Comparison of ENCODE assay signal across 1 cellular context in genomic region chr13:20566917-20567755, GRCh38.
A peak's percentile ranks its signal among the peaks of the same experiment; 100 is the strongest.
TF ChIP-seq lines count a peak whose summit lies in the region.

Gene IFT88, plus strand, starts transcription at chr13:20567157. Its CDS starts 7,229 bp downstream, at chr13:20574386.

TF ChIP-seq in SK-N-SH, 30 proteins besides CTCF, POLR2A, EP300 and RAD21 (continued from another document):
- TF ChIP-seq ZBTB33 (IDR thresholded peaks at IDR 0.05; ENCODE audit: borderline replicate concordance, low read depth) (no peak), GABPA (IDR thresholded peaks at IDR 0.05; ENCODE audit: low read depth) (peak; percentile 64), NFIC (IDR thresholded peaks at IDR 0.05; ENCODE audit: borderline replicate concordance) (peak; percentile 14; the same call in 1 of the 2 replicates), FOSL2 (IDR thresholded peaks at IDR 0.05; ENCODE audit: borderline replicate concordance, low read depth) (no peak), JUND (IDR thresholded peaks at IDR 0.05) (no peak), EZH2phosphoT487 (IDR thresholded peaks at IDR 0.05; ENCODE audit: borderline replicate concordance, low read depth) (no peak), TCF12 (IDR thresholded peaks at IDR 0.05) (0 out of 2 replicates have a peak, but pooled peaks have one; percentile 8), PBX3 (IDR thresholded peaks at IDR 0.05) (no peak), POLR2AphosphoS5 (IDR thresholded peaks at IDR 0.05; ENCODE audit: low read depth, low read length) (peak; percentile 68)
TF ChIP-seq in SK-N-SH: peak in this region for 8.
